23 cellular contexts compared by ENCODE assay signal in genomic region chr20:62433655-62434054, GRCh38. TPM values are rescaled to one million over a fixed set of nuclear protein-coding genes. Genes with fewer than 3 reads are reported as not detected.
DNase-seq lines count a peak whose midpoint lies in the region; ATAC-seq, FAIRE-seq and TF ChIP-seq lines count a peak whose summit lies in the region.
"Had no signal": no experiment of that assay in that cellular context is flagged by ENCODE, and none has a peak within 500 bp of the region (broad histone marks: within the 10 kb centered on the region; RNA-seq: fewer than 3 reads in every experiment).

No MANE protein-coding gene starts in this region.

- no peaks in the 10 kb centered on the region for H4K20me1 ChIP-seq in hepatocyte (ENCODE audit: insufficient read depth, poor library complexity, severe bottlenecking)

- CTCF ChIA-PET in Caco-2 (lab: Charles Lee) = no interaction called here

- DNase-seq in Caco-2 = no peak
- no peak for DNase-seq in coronary artery (ENCODE audit: low spot score)
- DNase-seq in hepatocyte (ENCODE audit: low spot score) = no peak
- DNase-seq in sigmoid colon = peak; percentile 86
- no peak for DNase-seq in T-helper 9 cell
- no peak for DNase-seq in GM19239 (ENCODE audit: insufficient read length, low spot score)
- DNase-seq: CD4-positive, CD25-positive, alpha-beta regulatory T cell; DMS79; HFFc6; NCI-H187 treated with DMSO at 0.1 percent for 48 hours; pancreas; stimulated activated naive CD4-positive, alpha-beta T cell treated with Interleukin-2 at 50 U/mL for 16 hours had no signal

- H3K4me3 ChIP-seq in Caco-2 (ENCODE audit: low read depth, low read length) (no peak overlapping the region), coronary artery (peak overlapping the region; percentile 51), hepatocyte (no peak overlapping the region), sigmoid colon (no peak overlapping the region)
- H3K4me3 ChIP-seq: pancreas had no signal

- H3K9me3 ChIP-seq in Caco-2 = no peaks in the 10 kb centered on the region
- no peaks in the 10 kb centered on the region for H3K9me3 ChIP-seq in hepatocyte (ENCODE audit: low read depth)
- no peaks in the 10 kb centered on the region for H3K9me3 ChIP-seq in sigmoid colon
- H3K9me3 ChIP-seq: pancreas had no signal

- no peak for TF ChIP-seq CTCF in Caco-2 (IDR thresholded peaks at IDR 0.05; ENCODE audit: insufficient read depth in 1 of 2, low read depth in 1 of 2, low read length in 1 of 2, severe bottlenecking in 1 of 2, unreplicated experiment in 1 of 2)
- TF ChIP-seq CTCF in coronary artery (IDR thresholded peaks at IDR 0.05) = no peak
- TF ChIP-seq CTCF in hepatocyte (IDR thresholded peaks at IDR 0.05; ENCODE audit: poor library complexity) = no peak
- TF ChIP-seq CTCF in sigmoid colon (IDR thresholded peaks at IDR 0.05) = no peak

- H3K9me3 Mint-ChIP-seq in Caco-2 (ENCODE audit: unreplicated experiment) = no peaks in the 10 kb centered on the region
- H3K9me3 Mint-ChIP-seq: activated T-helper 17 cell treated with anti-CD3 and anti-CD28 coated beads, Interleukin-2, amount 50 U/mL, for 72 hours; CD4-positive, CD25-positive, alpha-beta regulatory T cell; HFFc6; WTC11 had no signal

- peak overlapping the region; percentile 88 for H3K27ac Mint-ChIP-seq in Caco-2 (ENCODE audit: unreplicated experiment)
- H3K27ac Mint-ChIP-seq: activated T-helper 17 cell treated with anti-CD3 and anti-CD28 coated beads, Interleukin-2, amount 50 U/mL, for 72 hours; CD4-positive, CD25-positive, alpha-beta regulatory T cell; HFFc6 had no signal

- H3K9me2 ChIP-seq in hepatocyte (replicated peaks; ENCODE audit: insufficient read depth) = no peaks in the 10 kb centered on the region

- H3K4me2 ChIP-seq in hepatocyte = peak overlapping the region; percentile 55

- TF ChIP-seq POLR2A in sigmoid colon (IDR thresholded peaks at IDR 0.05) = no peak

- ATAC-seq in GM18861 (IDR thresholded peaks at IDR 0.05; ENCODE audit: unreplicated experiment) (no peak), HG02763 (IDR thresholded peaks at IDR 0.05; ENCODE audit: unreplicated experiment) (no peak)
- ATAC-seq: activated T-helper 17 cell treated with anti-CD3 and anti-CD28 coated beads, Interleukin-2, amount 50 U/mL, for 72 hours; WTC11 had no signal

- peaks cover 80% of the 10 kb centered on the region for H3K4me1 Mint-ChIP-seq in Caco-2 (ENCODE audit: low read depth, unreplicated experiment)
- H3K4me1 Mint-ChIP-seq: activated T-helper 17 cell treated with anti-CD3 and anti-CD28 coated beads, Interleukin-2, amount 50 U/mL, for 72 hours had no signal

- H3K27ac ChIP-seq in coronary artery = peak overlapping the region in 1 of 2 donors; percentile 2
- H3K27ac ChIP-seq in hepatocyte = peak overlapping the region; percentile 84
- peak overlapping the region; percentile 14 to 74 (median 61) for H3K27ac ChIP-seq in sigmoid colon
- H3K27ac ChIP-seq: pancreas had no signal

- intact Hi-C loops in Caco-2 (cut with micrococcal nuclease; ENCODE audit: unreplicated experiment) = no loop called here
- intact Hi-C loops in sigmoid colon (cut with DNase I) = no loop called here

- 39% methylated on average over 20 of the region's 20 CpGs for WGBS in hepatocyte (ENCODE audit: low lambda C conversion rate, missing lambda C conversion rate)
- WGBS in sigmoid colon, 2 donors = 5 to 24% methylated on average over 20 of the region's 20 CpGs

- no TSS peak for BruUV-seq in Caco-2 (replicated peaks; lab: Mats Ljungman, UMichigan)

- H3K27me3 Mint-ChIP-seq in Caco-2 (ENCODE audit: insufficient read depth, unreplicated experiment) = no peaks in the 10 kb centered on the region

- H3K36me3 ChIP-seq in Caco-2 (ENCODE audit: control insufficient read depth, insufficient read depth, low read length) = no peaks in the 10 kb centered on the region
- H3K36me3 ChIP-seq in hepatocyte (replicated peaks; ENCODE audit: insufficient read depth, low read depth) = no peaks in the 10 kb centered on the region
- no peaks in the 10 kb centered on the region for H3K36me3 ChIP-seq in sigmoid colon
- H3K36me3 ChIP-seq: pancreas had no signal

- peak in 1 of 4 donors; percentile 5 for TF ChIP-seq EP300 in sigmoid colon (IDR thresholded peaks at IDR 0.05)

- H3K4me3 Mint-ChIP-seq in Caco-2 (ENCODE audit: unreplicated experiment) = no peak overlapping the region
- H3K4me3 Mint-ChIP-seq: activated T-helper 17 cell treated with anti-CD3 and anti-CD28 coated beads, Interleukin-2, amount 50 U/mL, for 72 hours; CD4-positive, CD25-positive, alpha-beta regulatory T cell; HFFc6; WTC11 had no signal

- no peak overlapping the region for H2AFZ ChIP-seq in hepatocyte

- peaks cover 36% of the 10 kb centered on the region for H3K36me3 Mint-ChIP-seq in Caco-2 (ENCODE audit: insufficient read depth, unreplicated experiment)
- H3K36me3 Mint-ChIP-seq: CD4-positive, CD25-positive, alpha-beta regulatory T cell; WTC11 had no signal

- peaks cover 71% of the 10 kb centered on the region for H3K4me1 ChIP-seq in Caco-2
- H3K4me1 ChIP-seq in hepatocyte (ENCODE audit: insufficient read depth) = peaks cover 51% of the 10 kb centered on the region
- peaks cover 0 to 38% (median 33%) of the 10 kb centered on the region in 4 donors for H3K4me1 ChIP-seq in sigmoid colon
- H3K4me1 ChIP-seq: pancreas had no signal

- no peak for FAIRE-seq in GM19239 (lab: Jason Lieb, UNC)
- FAIRE-seq: bronchial epithelial cell, GM18507, pancreas had no signal

- H3K79me2 ChIP-seq in hepatocyte = no peaks in the 10 kb centered on the region

- H3K27me3 ChIP-seq in Caco-2 (replicated peaks; ENCODE audit: control insufficient read depth, insufficient read depth, low read length) = no peaks in the 10 kb centered on the region
- no peaks in the 10 kb centered on the region for H3K27me3 ChIP-seq in hepatocyte
- H3K27me3 ChIP-seq in sigmoid colon = no peaks in the 10 kb centered on the region
- H3K27me3 ChIP-seq: pancreas had no signal

- POLR2A ChIA-PET in Caco-2 (lab: Charles Lee) = no interaction called here

RNA-seq across cellular contexts. Expression of gene RBBP8NL, which starts 6.3 kb away (rescaled TPM):
- total RNA-seq in Caco-2 (2022) = 39.2 and 40.5 TPM in 2 replicates
- total RNA-seq in hepatocyte = 4.1 and 5.7 TPM in 2 replicates
- polyA plus RNA-seq in hepatocyte = 6.4 and 6.9 TPM in 2 replicates
- total RNA-seq in sigmoid colon = not detected
- 10 to 100 TPM in 1 of 3 donors, 1 to 10 TPM in 2; 4.2 to 12.5 (median 5.4) TPM for polyA plus RNA-seq in sigmoid colon
- total RNA-seq: A673; activated T-helper 17 cell treated with anti-CD3 and anti-CD28 coated beads, Interleukin-2, amount 50 U/mL, for 72 hours; CD4-positive, CD25-positive, alpha-beta regulatory T cell; HFFc6; NCI-H460; T-helper 1 cell treated with Interleukin-12 subunit alpha and Interleukin-12 subunit beta and Interleukin-4 antibody, amounts not matched to agents 30 ng/mL and 1 ng/mL, for 36 hours had no signal
- polyA plus RNA-seq: CD4-positive, CD25-positive, alpha-beta regulatory T cell; liver had no signal

RNA-seq across cellular contexts. Expression of gene CABLES2, which starts 26.6 kb away (rescaled TPM):
- total RNA-seq in Caco-2 (2022) = 30.7 and 36.4 TPM in 2 replicates
- 8.6 and 12.0 TPM in 2 replicates for total RNA-seq in hepatocyte
- 17.7 and 19.1 TPM in 2 replicates for polyA plus RNA-seq in hepatocyte
- total RNA-seq in sigmoid colon = 1 to 10 TPM; 1.8 to 6.5 (median 4.2) TPM
- polyA plus RNA-seq in sigmoid colon = 1 to 10 TPM; 3.5 to 6.9 (median 3.6) TPM

RNA-seq across cellular contexts. Expression of gene GATA5, which starts 42.1 kb away (rescaled TPM):
- total RNA-seq in Caco-2 (2022) = 0.12 and 0.25 TPM in 2 replicates
- 22.2 and 28.7 TPM in 2 replicates for total RNA-seq in hepatocyte
- 43.5 and 53.6 TPM in 2 replicates for polyA plus RNA-seq in hepatocyte
- total RNA-seq in sigmoid colon = under 1 TPM in 1 of 4 donors, not detected in 3; 0.36 TPM
- under 1 TPM in 1 of 3 donors, not detected in 2; 0.03 TPM for polyA plus RNA-seq in sigmoid colon
- total RNA-seq: A673; activated T-helper 17 cell treated with anti-CD3 and anti-CD28 coated beads, Interleukin-2, amount 50 U/mL, for 72 hours; bronchial epithelial cell; CD4-positive, CD25-positive, alpha-beta regulatory T cell; HFFc6; myocyte; T-helper 1 cell treated with Interleukin-12 subunit alpha and Interleukin-12 subunit beta and Interleukin-4 antibody, amounts not matched to agents 30 ng/mL and 1 ng/mL, for 36 hours had no signal
- polyA plus RNA-seq: CD4-positive, CD25-positive, alpha-beta regulatory T cell had no signal

RNA-seq across cellular contexts. Expression of gene RPS21, which starts 46.8 kb away (rescaled TPM):
- total RNA-seq in Caco-2 (2022) = 4,496 and 4,723 TPM in 2 replicates
- total RNA-seq in hepatocyte = 1,754 and 2,772 TPM in 2 replicates
- 444 and 460 TPM in 2 replicates for polyA plus RNA-seq in hepatocyte
- total RNA-seq in sigmoid colon = 1,000 to 10,000 TPM; 2,383 to 8,235 (median 5,456) TPM
- polyA plus RNA-seq in sigmoid colon = 1,000 to 10,000 TPM; 2,794 to 6,260 (median 4,441) TPM

Comparison
In these comparisons a context has a peak if more than half of its experiments do, and no peak if none do; other contexts are left out.
1. RNA of gene GATA5, which starts 42.1 kb away (total RNA-seq): 22.2 to 28.7 TPM in hepatocyte; 0.12 to 0.25 TPM in Caco-2 and 0.36 TPM in sigmoid colon; every median in the first group is over 10 times any median in the second.